18 cellular contexts compared by ENCODE assay signal in genomic region chr10:7435674-7436073, GRCh38. TPM values are rescaled to one million over a fixed set of nuclear protein-coding genes. Genes with fewer than 3 reads are reported as not detected.
DNase-seq lines count a peak whose midpoint lies in the region; ATAC-seq and TF ChIP-seq lines count a peak whose summit lies in the region.
"Had no signal": no experiment of that assay in that cellular context is flagged by ENCODE, and none has a peak within 500 bp of the region (broad histone marks: within the 10 kb centered on the region; RNA-seq: fewer than 3 reads in every experiment).

No MANE protein-coding gene starts in this region.

- H3K36me3 ChIP-seq in GM06990 (ENCODE audit: control insufficient read depth, insufficient read depth, low read length), result no peaks in the 10 kb centered on the region
- H3K36me3 ChIP-seq in HEK293 (ENCODE audit: control insufficient read depth in 2 of 2, insufficient read depth in 1 of 2, low read length in 2 of 2), result no peaks in the 10 kb centered on the region
- no peaks in the 10 kb centered on the region for H3K36me3 ChIP-seq in mammary epithelial cell (ENCODE audit: insufficient read depth, low read length)
- H3K36me3 ChIP-seq in mesendoderm (ENCODE audit: control insufficient read depth, insufficient read depth, low read length), result no peaks in the 10 kb centered on the region
- H3K36me3 ChIP-seq: ascending aorta, left lung had no signal

- ATAC-seq in HG03175 (IDR thresholded peaks at IDR 0.05; ENCODE audit: unreplicated experiment) (peak; percentile 70), GM21717 (IDR thresholded peaks at IDR 0.05; ENCODE audit: unreplicated experiment) (no peak)
- ATAC-seq: stimulated activated naive B cell treated with anti-CD40 and anti-IgM and Interleukin-4, amounts not matched to agents 10 μg/mL and 1 μg/mL and 100 μg/mL, for 72 hours; WTC11 had no signal

- H3K4me1 Mint-ChIP-seq in activated CD4-positive, alpha-beta memory T cell treated with anti-CD3 and anti-CD28 coated beads for 36 hours (ENCODE audit: low read depth), result peaks cover 3% of the 10 kb centered on the region

- H3K4me3 Mint-ChIP-seq in activated CD4-positive, alpha-beta memory T cell treated with anti-CD3 and anti-CD28 coated beads for 36 hours, result no peak overlapping the region
- H3K4me3 Mint-ChIP-seq: CD4-positive, CD25-positive, alpha-beta regulatory T cell; HFFc6; stimulated activated naive B cell treated with anti-CD40 and anti-IgM and Interleukin-4, amounts not matched to agents 10 μg/mL and 1 μg/mL and 100 μg/mL, for 72 hours; WTC11 had no signal

- no peak overlapping the region for H4K5ac ChIP-seq in mesendoderm (ENCODE audit: low read length)

- H3K9ac ChIP-seq in mammary epithelial cell (ENCODE audit: insufficient read depth, low read length), result no peak overlapping the region
- H3K9ac ChIP-seq in mesendoderm (ENCODE audit: low read length), result no peak overlapping the region
- H3K9ac ChIP-seq: parathyroid adenoma had no signal

- H3K27me3 Mint-ChIP-seq in activated CD4-positive, alpha-beta memory T cell treated with anti-CD3 and anti-CD28 coated beads for 36 hours, result no peaks in the 10 kb centered on the region

- H3K4ac ChIP-seq in mesendoderm (ENCODE audit: low read depth, low read length), result no peak overlapping the region

- H3K27me3 ChIP-seq in GM06990 (replicated peaks; ENCODE audit: control insufficient read depth, insufficient read depth, low read length) (no peaks in the 10 kb centered on the region), mammary epithelial cell (ENCODE audit: insufficient read depth, low read length) (no peaks in the 10 kb centered on the region), mesendoderm (ENCODE audit: insufficient read depth, low read length, poor library complexity) (no peaks in the 10 kb centered on the region)
- H3K27me3 ChIP-seq: ascending aorta had no signal

- H3K9me3 ChIP-seq in HEK293 (ENCODE audit: control insufficient read depth, insufficient read depth, low read depth, low read length) (no peaks in the 10 kb centered on the region), mammary epithelial cell (replicated peaks; ENCODE audit: insufficient read depth, low read length) (no peaks in the 10 kb centered on the region)
- H3K9me3 ChIP-seq: ascending aorta, left lung had no signal

- dilution Hi-C loops in mammary epithelial cell (cut with HindIII; ENCODE audit: low sequenced_read_pairs), result no loop called here

- no peak overlapping the region for H3K18ac ChIP-seq in mesendoderm (ENCODE audit: low read length)

- no TSS peak for BruUV-seq in mammary epithelial cell (replicated peaks; lab: Mats Ljungman, UMichigan)

- H2BK5ac ChIP-seq in mesendoderm (ENCODE audit: low read length), result no peak overlapping the region

- no peak for TF ChIP-seq CTCF in GM06990 (IDR thresholded peaks at IDR 0.05; ENCODE audit: insufficient read depth, low read length, poor library complexity, severe bottlenecking)
- no peak for TF ChIP-seq CTCF in HEK293 (tag by site-specific recombination; IDR thresholded peaks at IDR 0.05)
- no peak for TF ChIP-seq CTCF in mammary epithelial cell (conservative IDR thresholded peaks at IDR 0.05 in 1 of 2, IDR thresholded peaks at IDR 0.05 in 1 of 2; ENCODE audit: extremely low read depth in 1 of 2, insufficient read depth in 1 of 2, low read depth in 1 of 2, low read length in 2 of 2)

- H4K8ac ChIP-seq in mesendoderm (ENCODE audit: low read depth, low read length), result no peak overlapping the region

- no peaks in the 10 kb centered on the region for H3K79me2 ChIP-seq in mammary epithelial cell (ENCODE audit: insufficient read depth, low read length)
- no peaks in the 10 kb centered on the region for H3K79me2 ChIP-seq in mesendoderm (ENCODE audit: control insufficient read depth, insufficient read depth, low read length)
- H3K79me2 ChIP-seq: parathyroid adenoma had no signal

- H2BK120ac ChIP-seq in mesendoderm (ENCODE audit: low read depth, low read length), result no peak overlapping the region

- no peaks in the 10 kb centered on the region for H3K79me1 ChIP-seq in mesendoderm (ENCODE audit: low read length)

- no peak overlapping the region for H2AFZ ChIP-seq in mammary epithelial cell (ENCODE audit: low read depth, low read length)
- H2AFZ ChIP-seq: parathyroid adenoma had no signal

- WGBS in mammary epithelial cell (ENCODE audit: low coverage, missing lambda C conversion rate), result 41% methylated on average over 2 of the region's 2 CpGs
- no CpG with 5 or more reads among the region's 2 CpGs for WGBS in mesendoderm (ENCODE audit: extremely low coverage, insufficient coverage, low lambda C conversion rate)

- no peak overlapping the region for H3K4me2 ChIP-seq in mammary epithelial cell (ENCODE audit: insufficient read depth, low read depth, low read length)
- no peak overlapping the region for H3K4me2 ChIP-seq in mesendoderm (ENCODE audit: low read length)

- H3K4me1 ChIP-seq in HEK293 (ENCODE audit: control insufficient read depth, insufficient read depth, low read length) (peaks cover 15% of the 10 kb centered on the region), mammary epithelial cell (ENCODE audit: insufficient read depth, low read length) (no peaks in the 10 kb centered on the region), mesendoderm (ENCODE audit: control insufficient read depth, low read depth, low read length) (no peaks in the 10 kb centered on the region)
- H3K4me1 ChIP-seq: ascending aorta, left lung, parathyroid adenoma had no signal

- H3K4me3 ChIP-seq in GM06990 (replicated peaks; ENCODE audit: low read depth, low read length), result no peak overlapping the region
- H3K4me3 ChIP-seq in HEK293 (ENCODE audit: low read depth, low read length), result no peak overlapping the region
- H3K4me3 ChIP-seq in mammary epithelial cell (replicated peaks in 1 of 3; ENCODE audit: insufficient read depth in 1 of 3, low read depth in 2 of 3, low read length in 3 of 3), result no peak overlapping the region
- H3K4me3 ChIP-seq in mesendoderm (ENCODE audit: low read length), result no peak overlapping the region
- H3K4me3 ChIP-seq: ascending aorta, left lung had no signal

- no peak overlapping the region for H2AK5ac ChIP-seq in mesendoderm (ENCODE audit: low read length)

- in situ Hi-C loops in mammary epithelial cell (cut with MboI; ENCODE audit: low sequenced_read_pairs in 2 of 2), result no loop called here

- DNase-seq in GM06990 (ENCODE audit: extremely low read depth, insufficient read length) (peak; percentile 17), GM19238 (ENCODE audit: insufficient read length, low spot score) (peak; percentile 27), mammary epithelial cell (no peak), mesendoderm (no peak)
- DNase-seq in activated CD4-positive, alpha-beta memory T cell treated with anti-CD3 and anti-CD28 coated beads for 36 hours, result no peak
- DNase-seq: CD4-positive, CD25-positive, alpha-beta regulatory T cell; DMS79 treated with DMSO at 0.1 percent for 48 hours; HFFc6; left lung; NCI-H1417 treated with DMSO at 0.1 percent for 48 hours; NCI-H226; stimulated activated naive B cell treated with anti-CD40 and anti-IgM and Interleukin-4, amounts not matched to agents 10 μg/mL and 1 μg/mL and 100 μg/mL, for 72 hours had no signal

- no peaks in the 10 kb centered on the region for H3K36me3 Mint-ChIP-seq in activated CD4-positive, alpha-beta memory T cell treated with anti-CD3 and anti-CD28 coated beads for 36 hours
- H3K36me3 Mint-ChIP-seq: CD4-positive, CD25-positive, alpha-beta regulatory T cell; stimulated activated naive B cell treated with anti-CD40 and anti-IgM and Interleukin-4, amounts not matched to agents 10 μg/mL and 1 μg/mL and 100 μg/mL, for 72 hours; WTC11 had no signal

- CTCF ChIA-PET in HEK293 (lab: Yijun Ruan, JAX), result no interaction called here
- CTCF ChIA-PET in mammary epithelial cell (lab: Charles Lee; ENCODE audit: low non-redundant PET), result no interaction called here
- CTCF ChIA-PET in activated CD4-positive, alpha-beta memory T cell treated with anti-CD3 and anti-CD28 coated beads for 36 hours (lab: Charles Lee), result no interaction called here

- no peak overlapping the region for H3K23ac ChIP-seq in mesendoderm (ENCODE audit: low read length)

- no peaks in the 10 kb centered on the region for H3K9me3 Mint-ChIP-seq in activated CD4-positive, alpha-beta memory T cell treated with anti-CD3 and anti-CD28 coated beads for 36 hours
- H3K9me3 Mint-ChIP-seq: stimulated activated naive B cell treated with anti-CD40 and anti-IgM and Interleukin-4, amounts not matched to agents 10 μg/mL and 1 μg/mL and 100 μg/mL, for 72 hours; WTC11 had no signal

- no peak overlapping the region for H3K27ac Mint-ChIP-seq in activated CD4-positive, alpha-beta memory T cell treated with anti-CD3 and anti-CD28 coated beads for 36 hours
- H3K27ac Mint-ChIP-seq: CD4-positive, CD25-positive, alpha-beta regulatory T cell; HFFc6 had no signal

- H3K27ac ChIP-seq in HEK293 (ENCODE audit: extremely low read depth, low read depth, low read length) (no peak overlapping the region), mammary epithelial cell (ENCODE audit: insufficient read depth, low read depth, low read length) (no peak overlapping the region), mesendoderm (ENCODE audit: low read depth, low read length) (no peak overlapping the region)
- H3K27ac ChIP-seq: ascending aorta, left lung, parathyroid adenoma had no signal

- intact Hi-C loops in mammary epithelial cell (cut with micrococcal nuclease), result no loop called here
- intact Hi-C loops in activated CD4-positive, alpha-beta memory T cell treated with anti-CD3 and anti-CD28 coated beads for 36 hours (cut with micrococcal nuclease), result no loop called here

- H2BK15ac ChIP-seq in mesendoderm (replicated peaks; ENCODE audit: low read depth), result no peak overlapping the region

- H4K20me1 ChIP-seq in mammary epithelial cell (ENCODE audit: insufficient read depth, low read length), result no peaks in the 10 kb centered on the region

- POLR2A ChIA-PET in HEK293 (lab: Yijun Ruan, JAX), result no interaction called here
- POLR2A ChIA-PET in activated CD4-positive, alpha-beta memory T cell treated with anti-CD3 and anti-CD28 coated beads for 36 hours (lab: Charles Lee), result no interaction called here

- H3K56ac ChIP-seq in mesendoderm (ENCODE audit: low read length), result no peak overlapping the region

TF ChIP-seq in HEK293, 187 proteins besides CTCF, POLR2A, EP300 and RAD21 (continues in another document):
- TF ChIP-seq PRDM1 (tag by site-specific recombination; IDR thresholded peaks at IDR 0.05) (peak; percentile 78), ZBTB6 (tag by site-specific recombination; IDR thresholded peaks at IDR 0.05) (no peak)

RNA-seq across cellular contexts. Expression of gene SFMBT2, which starts 24.8 kb away (rescaled TPM):
- total RNA-seq in mammary epithelial cell, result 1 to 10 TPM; 1.5 to 2.2 TPM
- 0.09 TPM for polyA plus RNA-seq in mammary epithelial cell
- not detected for polyA minus RNA-seq in mammary epithelial cell
- 10 to 100 TPM; 12.8 to 15.4 TPM for total RNA-seq in activated CD4-positive, alpha-beta memory T cell treated with anti-CD3 and anti-CD28 coated beads for 36 hours
- 1.1 TPM for polyA plus RNA-seq in mesendoderm (2013, experiment 1 of 2)
- 1.0 TPM for polyA plus RNA-seq in mesendoderm (2013, experiment 2 of 2)

Comparison
In these comparisons a context has a peak if more than half of its experiments do, and no peak if none do; other contexts are left out.
1. DNase-seq: peak in GM06990 (single experiment) and GM19238 (single experiment); none in mammary epithelial cell (single experiment), activated CD4-positive, alpha-beta memory T cell treated with anti-CD3 and anti-CD28 coated beads for 36 hours (single experiment) and mesendoderm (single experiment).
2. RNA of gene SFMBT2, which starts 24.8 kb away (total RNA-seq): 12.8 to 15.4 TPM in activated CD4-positive, alpha-beta memory T cell treated with anti-CD3 and anti-CD28 coated beads for 36 hours; 1.5 to 2.2 TPM in mammary epithelial cell; every median in the first group is over 4 times any median in the second.